30 cellular contexts compared by ENCODE assay signal in genomic region chr1:3568815-3569435, GRCh38.
"Had no signal": no experiment of that assay in that cellular context is flagged by ENCODE, and none has a peak within 500 bp of the region (broad histone marks: within the 10 kb centered on the region; RNA-seq: fewer than 3 reads in every experiment).

No MANE protein-coding gene starts in this region.

- H3K9me3 ChIP-seq: colonic mucosa, gastrocnemius medialis, mucosa of descending colon, ovary, sigmoid colon, thoracic aorta, tibial nerve, upper lobe of left lung had no signal

- H3K4me1 ChIP-seq: colonic mucosa, gastrocnemius medialis had no signal

- H3K9me3 Mint-ChIP-seq: central memory CD8-positive, alpha-beta T cell; dendritic cell treated with granulocyte-macrophage colony-stimulating factor and Interleukin-4, amounts not matched to agents 40 ng/mL and 50 ng/mL, for 4 days; endodermal cell; mesothelial cell of epicardium; naive B cell; natural killer cell treated with Interleukin-12 subunit alpha and Interleukin-12 subunit beta and Interleukin-15 and Interleukin-18, amount 100 ng/mL, for 72 hours; stimulated activated effector memory CD8-positive, alpha-beta T cell treated with anti-CD3 and anti-CD28 coated beads, Interleukin-12 subunit alpha, Interleukin-12 subunit beta, amount 100 ng/mL, for 72 hours had no signal

- H3K4me3 ChIP-seq: colonic mucosa, gastrocnemius medialis, lung, mucosa of descending colon, ovary, sigmoid colon, thoracic aorta, tibial nerve, upper lobe of left lung had no signal

- H3K27me3 Mint-ChIP-seq: dendritic cell treated with granulocyte-macrophage colony-stimulating factor and Interleukin-4, amounts not matched to agents 40 ng/mL and 50 ng/mL, for 4 days; natural killer cell treated with Interleukin-12 subunit alpha and Interleukin-12 subunit beta and Interleukin-15 and Interleukin-18, amount 100 ng/mL, for 72 hours had no signal

- H3K4me1 Mint-ChIP-seq: central memory CD8-positive, alpha-beta T cell; endodermal cell; stimulated activated effector memory CD8-positive, alpha-beta T cell treated with anti-CD3 and anti-CD28 coated beads, Interleukin-12 subunit alpha, Interleukin-12 subunit beta, amount 100 ng/mL, for 72 hours had no signal

- H3K4me3 Mint-ChIP-seq: central memory CD8-positive, alpha-beta T cell; dendritic cell treated with granulocyte-macrophage colony-stimulating factor and Interleukin-4, amounts not matched to agents 40 ng/mL and 50 ng/mL, for 4 days; endodermal cell; mesothelial cell of epicardium; naive B cell; natural killer cell treated with Interleukin-12 subunit alpha and Interleukin-12 subunit beta and Interleukin-15 and Interleukin-18, amount 100 ng/mL, for 72 hours; stimulated activated effector memory CD8-positive, alpha-beta T cell treated with anti-CD3 and anti-CD28 coated beads, Interleukin-12 subunit alpha, Interleukin-12 subunit beta, amount 100 ng/mL, for 72 hours had no signal

- ATAC-seq: esophagus mucosa; gastrocnemius medialis; left colon; mucosa of descending colon; natural killer cell treated with Interleukin-12 subunit alpha and Interleukin-12 subunit beta and Interleukin-15 and Interleukin-18, amount 100 ng/mL, for 72 hours; stimulated activated effector memory CD8-positive, alpha-beta T cell treated with anti-CD3 and anti-CD28 coated beads, Interleukin-12 subunit alpha, Interleukin-12 subunit beta, amount 100 ng/mL, for 72 hours had no signal

- DNase-seq: colonic mucosa; effector CD8-positive, alpha-beta T cell; endodermal cell; foreskin fibroblast; gastrocnemius medialis; head of caudate nucleus; hippocampal formation; left colon; mesenchymal stem cell; mucosa of descending colon; naive B cell; occipital lobe; ovary; posterior cingulate gyrus; retina; sigmoid colon; stimulated activated CD4-positive, alpha-beta T cell treated with anti-CD3 and anti-CD28 coated beads, Interleukin-2, amount 100 ng/mL, for 24 hours; stimulated activated CD4-positive, alpha-beta T cell treated with anti-CD3 and anti-CD28 coated beads, Interleukin-4, amount 100 ng/mL, for 24 hours; stimulated activated naive CD4-positive, alpha-beta T cell treated with Interleukin-2 at 50 U/mL for 16 hours had no signal

- H3K27me3 ChIP-seq: colonic mucosa, gastrocnemius medialis, ovary, sigmoid colon, tibial nerve, upper lobe of left lung had no signal

- H3K36me3 Mint-ChIP-seq: mesothelial cell of epicardium; naive B cell; natural killer cell treated with Interleukin-12 subunit alpha and Interleukin-12 subunit beta and Interleukin-15 and Interleukin-18, amount 100 ng/mL, for 72 hours; stimulated activated effector memory CD8-positive, alpha-beta T cell treated with anti-CD3 and anti-CD28 coated beads, Interleukin-12 subunit alpha, Interleukin-12 subunit beta, amount 100 ng/mL, for 72 hours had no signal

- H3K36me3 ChIP-seq: colonic mucosa, gastrocnemius medialis, ovary, sigmoid colon, thoracic aorta, tibial nerve, upper lobe of left lung had no signal

- H3K27ac ChIP-seq: colonic mucosa, epithelial cell of prostate, gastrocnemius medialis, ovary, sigmoid colon, thoracic aorta, tibial nerve, upper lobe of left lung had no signal

- H3K27ac Mint-ChIP-seq: dendritic cell treated with granulocyte-macrophage colony-stimulating factor and Interleukin-4, amounts not matched to agents 40 ng/mL and 50 ng/mL, for 4 days; endodermal cell; naive B cell; natural killer cell treated with Interleukin-12 subunit alpha and Interleukin-12 subunit beta and Interleukin-15 and Interleukin-18, amount 100 ng/mL, for 72 hours; stimulated activated effector memory CD8-positive, alpha-beta T cell treated with anti-CD3 and anti-CD28 coated beads, Interleukin-12 subunit alpha, Interleukin-12 subunit beta, amount 100 ng/mL, for 72 hours had no signal
